1 cellular context compared by ENCODE assay signal in the genomic region with DNA sequence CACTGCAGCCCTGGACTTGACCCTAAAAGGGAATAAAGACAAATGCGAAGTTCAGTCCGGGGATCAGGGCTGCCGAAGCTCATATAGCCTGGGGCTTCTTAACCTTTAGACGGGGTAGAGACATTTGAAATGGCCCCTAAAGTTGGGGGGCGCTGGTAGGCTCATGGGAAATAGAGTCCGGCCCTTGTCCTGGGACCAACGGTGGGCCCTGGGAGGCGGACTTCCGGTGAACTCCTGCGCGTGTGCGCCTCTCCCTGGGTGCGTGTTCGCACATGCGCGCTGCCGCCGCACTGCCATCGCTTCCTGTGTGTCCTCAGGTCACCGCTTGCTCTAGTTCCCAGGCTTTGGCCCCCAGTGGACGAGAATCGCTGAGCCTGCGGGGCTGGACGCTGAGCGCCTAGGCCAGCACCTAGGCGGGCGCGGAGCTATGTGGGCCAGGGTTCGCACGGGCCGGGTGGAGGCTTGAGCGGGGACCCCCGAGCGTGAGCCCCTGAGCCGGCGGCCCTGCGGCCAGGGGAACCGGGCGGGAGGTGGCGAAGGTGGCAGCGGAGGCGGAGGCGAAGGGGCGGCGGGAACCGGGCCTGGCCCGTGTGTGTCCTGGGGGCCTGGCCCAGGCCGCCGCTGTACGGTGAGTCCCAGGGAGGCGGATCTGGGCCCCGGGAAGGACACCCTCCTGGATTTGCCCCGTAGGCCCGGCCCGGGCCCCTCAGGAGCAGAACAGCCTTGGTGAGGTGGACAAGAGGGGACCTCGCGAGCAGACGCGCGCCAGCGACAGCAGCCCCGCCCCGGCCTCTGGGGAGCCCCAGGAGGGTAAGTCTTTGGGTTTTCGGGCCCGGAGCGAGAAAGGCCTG.
A peak's percentile ranks its signal among the peaks of the same experiment; 100 is the strongest.
TF ChIP-seq lines count a peak whose summit lies in the region.

No MANE protein-coding gene starts in this region.

TF ChIP-seq in HepG2, 621 proteins besides CTCF, POLR2A, EP300 and RAD21 (continued from another document and continues in another):
- TF ChIP-seq EZH2 (conservative IDR thresholded peaks at IDR 0.05; ENCODE audit: low read depth, low read length) (no peak), KAT8 (CRISPR knock-in tag; IDR thresholded peaks at IDR 0.05) (peak; percentile 92), HOXA7 (CRISPR knock-in tag; IDR thresholded peaks at IDR 0.05) (no peak), SP1 (IDR thresholded peaks at IDR 0.05) (no peak), SP1 (CRISPR knock-in tag; IDR thresholded peaks at IDR 0.05) (peak; percentile 33; the same call in 1 of the 2 replicates), ZFY (CRISPR knock-in tag; IDR thresholded peaks at IDR 0.05) (peak; percentile 99), ZNF354B (CRISPR knock-in tag; IDR thresholded peaks at IDR 0.05) (no peak), MLLT10 (CRISPR knock-in tag; IDR thresholded peaks at IDR 0.05) (no peak), DNMT1 (CRISPR knock-in tag; IDR thresholded peaks at IDR 0.05) (peak; percentile 66; the same call in 1 of the 2 replicates), ZFP82 (CRISPR knock-in tag; IDR thresholded peaks at IDR 0.05; ENCODE audit: borderline replicate concordance) (no peak), SP4 (CRISPR knock-in tag; IDR thresholded peaks at IDR 0.05) (peak; percentile 59; the same call in 1 of the 2 replicates), ATF7-NPFF (CRISPR knock-in tag; IDR thresholded peaks at IDR 0.05; ENCODE audit: low read depth) (peak; percentile 67), FOXM1 (CRISPR knock-in tag; IDR thresholded peaks at IDR 0.05) (no peak), HNRNPLL (IDR thresholded peaks at IDR 0.05; ENCODE audit: low read depth, low read length, poor library complexity, severe bottlenecking) (peak; percentile 87), ZNF260 (CRISPR knock-in tag; IDR thresholded peaks at IDR 0.05; ENCODE audit: borderline replicate concordance, low read depth) (no peak), ZNF343 (CRISPR knock-in tag; IDR thresholded peaks at IDR 0.05) (no peak), HOXA9 (CRISPR knock-in tag; IDR thresholded peaks at IDR 0.05; ENCODE audit: borderline replicate concordance) (peak; percentile 71; the same call in 1 of the 2 replicates), KDM6A (CRISPR knock-in tag; IDR thresholded peaks at IDR 0.05; ENCODE audit: low read depth) (no peak), ZNF496 (CRISPR knock-in tag; IDR thresholded peaks at IDR 0.05; ENCODE audit: insufficient replicate concordance) (no peak), GABPB1 (CRISPR knock-in tag; IDR thresholded peaks at IDR 0.05) (peak; percentile 96), STAT5B (CRISPR knock-in tag; IDR thresholded peaks at IDR 0.05) (no peak), ZNF367 (CRISPR knock-in tag; IDR thresholded peaks at IDR 0.05; ENCODE audit: borderline replicate concordance) (no peak), ZNF792 (CRISPR knock-in tag; IDR thresholded peaks at IDR 0.05) (no peak), ZNF7 (CRISPR knock-in tag; IDR thresholded peaks at IDR 0.05) (no peak), NFRKB (IDR thresholded peaks at IDR 0.05) (no peak), IKZF1 (IDR thresholded peaks at IDR 0.05) (no peak), MBNL3 (CRISPR knock-in tag; conservative IDR thresholded peaks at IDR 0.05) (no peak), MXI1 (IDR thresholded peaks at IDR 0.05; ENCODE audit: borderline replicate concordance, low read depth, low read length) (peak; percentile 67; the same call in 1 of the 3 replicates), ZSCAN25 (CRISPR knock-in tag; IDR thresholded peaks at IDR 0.05) (peak; percentile 50; the same call in 1 of the 2 replicates), IKZF4 (CRISPR knock-in tag; IDR thresholded peaks at IDR 0.05; ENCODE audit: borderline replicate concordance, low read depth, not compliant biosample characterization) (peak; percentile 35), RCOR2 (CRISPR knock-in tag; IDR thresholded peaks at IDR 0.05) (no peak), MAZ (IDR thresholded peaks at IDR 0.05; ENCODE audit: borderline replicate concordance, low read depth, low read length) (no peak), MAZ (CRISPR knock-in tag; IDR thresholded peaks at IDR 0.05; ENCODE audit: low read depth) (peak; percentile 69; the same call in 1 of the 2 replicates), POLR2G (IDR thresholded peaks at IDR 0.05; ENCODE audit: low read depth, low read length) (peak; percentile 92), ZNF773 (CRISPR knock-in tag; IDR thresholded peaks at IDR 0.05; ENCODE audit: borderline replicate concordance) (no peak), ZFP62 (CRISPR knock-in tag; IDR thresholded peaks at IDR 0.05) (no peak), SMYD3 (CRISPR knock-in tag; IDR thresholded peaks at IDR 0.05) (no peak), SIX1 (CRISPR knock-in tag; IDR thresholded peaks at IDR 0.05; ENCODE audit: borderline replicate concordance) (no peak), FOXJ3 (CRISPR knock-in tag; IDR thresholded peaks at IDR 0.05; ENCODE audit: borderline replicate concordance) (peak; percentile 58; the same call in 1 of the 2 replicates), YY1 (IDR thresholded peaks at IDR 0.05; ENCODE audit: insufficient read depth, insufficient replicate concordance, low read depth, low read length) (peak; percentile 43), ZNF44 (CRISPR knock-in tag; IDR thresholded peaks at IDR 0.05) (0 out of 2 replicates have a peak, but pooled peaks have one; percentile 82)
- TF ChIP-seq, protein P1, sequence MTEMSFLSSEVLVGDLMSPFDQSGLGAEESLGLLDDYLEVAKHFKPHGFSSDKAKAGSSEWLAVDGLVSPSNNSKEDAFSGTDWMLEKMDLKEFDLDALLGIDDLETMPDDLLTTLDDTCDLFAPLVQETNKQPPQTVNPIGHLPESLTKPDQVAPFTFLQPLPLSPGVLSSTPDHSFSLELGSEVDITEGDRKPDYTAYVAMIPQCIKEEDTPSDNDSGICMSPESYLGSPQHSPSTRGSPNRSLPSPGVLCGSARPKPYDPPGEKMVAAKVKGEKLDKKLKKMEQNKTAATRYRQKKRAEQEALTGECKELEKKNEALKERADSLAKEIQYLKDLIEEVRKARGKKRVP (CRISPR knock-in tag; IDR thresholded peaks at IDR 0.05): no peak
- TF ChIP-seq, protein P2, sequence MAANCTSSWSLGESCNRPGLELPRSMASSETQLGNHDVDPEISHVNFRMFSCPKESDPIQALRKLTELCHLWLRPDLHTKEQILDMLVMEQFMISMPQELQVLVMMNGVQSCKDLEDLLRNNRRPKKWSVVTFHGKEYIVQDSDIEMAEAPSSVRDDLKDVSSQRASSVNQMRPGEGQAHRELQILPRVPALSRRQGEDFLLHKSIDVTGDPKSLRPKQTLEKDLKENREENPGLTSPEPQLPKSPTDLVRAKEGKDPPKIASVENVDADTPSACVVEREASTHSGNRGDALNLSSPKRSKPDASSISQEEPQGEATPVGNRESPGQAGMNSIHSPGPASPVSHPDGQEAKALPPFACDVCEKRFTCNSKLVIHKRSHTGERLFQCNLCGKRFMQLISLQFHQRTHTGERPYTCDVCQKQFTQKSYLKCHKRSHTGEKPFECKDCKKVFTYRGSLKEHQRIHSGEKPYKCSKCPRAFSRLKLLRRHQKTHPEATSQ (CRISPR knock-in tag; IDR thresholded peaks at IDR 0.05; ENCODE audit: borderline replicate concordance): no peak
- TF ChIP-seq, protein P3, sequence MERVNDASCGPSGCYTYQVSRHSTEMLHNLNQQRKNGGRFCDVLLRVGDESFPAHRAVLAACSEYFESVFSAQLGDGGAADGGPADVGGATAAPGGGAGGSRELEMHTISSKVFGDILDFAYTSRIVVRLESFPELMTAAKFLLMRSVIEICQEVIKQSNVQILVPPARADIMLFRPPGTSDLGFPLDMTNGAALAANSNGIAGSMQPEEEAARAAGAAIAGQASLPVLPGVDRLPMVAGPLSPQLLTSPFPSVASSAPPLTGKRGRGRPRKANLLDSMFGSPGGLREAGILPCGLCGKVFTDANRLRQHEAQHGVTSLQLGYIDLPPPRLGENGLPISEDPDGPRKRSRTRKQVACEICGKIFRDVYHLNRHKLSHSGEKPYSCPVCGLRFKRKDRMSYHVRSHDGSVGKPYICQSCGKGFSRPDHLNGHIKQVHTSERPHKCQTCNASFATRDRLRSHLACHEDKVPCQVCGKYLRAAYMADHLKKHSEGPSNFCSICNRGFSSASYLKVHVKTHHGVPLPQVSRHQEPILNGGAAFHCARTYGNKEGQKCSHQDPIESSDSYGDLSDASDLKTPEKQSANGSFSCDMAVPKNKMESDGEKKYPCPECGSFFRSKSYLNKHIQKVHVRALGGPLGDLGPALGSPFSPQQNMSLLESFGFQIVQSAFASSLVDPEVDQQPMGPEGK (CRISPR knock-in tag; IDR thresholded peaks at IDR 0.05): peak; percentile 78
- TF ChIP-seq, protein P4, sequence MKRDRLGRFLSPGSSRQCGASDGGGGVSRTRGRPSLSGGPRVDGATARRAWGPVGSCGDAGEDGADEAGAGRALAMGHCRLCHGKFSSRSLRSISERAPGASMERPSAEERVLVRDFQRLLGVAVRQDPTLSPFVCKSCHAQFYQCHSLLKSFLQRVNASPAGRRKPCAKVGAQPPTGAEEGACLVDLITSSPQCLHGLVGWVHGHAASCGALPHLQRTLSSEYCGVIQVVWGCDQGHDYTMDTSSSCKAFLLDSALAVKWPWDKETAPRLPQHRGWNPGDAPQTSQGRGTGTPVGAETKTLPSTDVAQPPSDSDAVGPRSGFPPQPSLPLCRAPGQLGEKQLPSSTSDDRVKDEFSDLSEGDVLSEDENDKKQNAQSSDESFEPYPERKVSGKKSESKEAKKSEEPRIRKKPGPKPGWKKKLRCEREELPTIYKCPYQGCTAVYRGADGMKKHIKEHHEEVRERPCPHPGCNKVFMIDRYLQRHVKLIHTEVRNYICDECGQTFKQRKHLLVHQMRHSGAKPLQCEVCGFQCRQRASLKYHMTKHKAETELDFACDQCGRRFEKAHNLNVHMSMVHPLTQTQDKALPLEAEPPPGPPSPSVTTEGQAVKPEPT (CRISPR knock-in tag; IDR thresholded peaks at IDR 0.05; ENCODE audit: low read depth): no peak
- TF ChIP-seq, protein P5, sequence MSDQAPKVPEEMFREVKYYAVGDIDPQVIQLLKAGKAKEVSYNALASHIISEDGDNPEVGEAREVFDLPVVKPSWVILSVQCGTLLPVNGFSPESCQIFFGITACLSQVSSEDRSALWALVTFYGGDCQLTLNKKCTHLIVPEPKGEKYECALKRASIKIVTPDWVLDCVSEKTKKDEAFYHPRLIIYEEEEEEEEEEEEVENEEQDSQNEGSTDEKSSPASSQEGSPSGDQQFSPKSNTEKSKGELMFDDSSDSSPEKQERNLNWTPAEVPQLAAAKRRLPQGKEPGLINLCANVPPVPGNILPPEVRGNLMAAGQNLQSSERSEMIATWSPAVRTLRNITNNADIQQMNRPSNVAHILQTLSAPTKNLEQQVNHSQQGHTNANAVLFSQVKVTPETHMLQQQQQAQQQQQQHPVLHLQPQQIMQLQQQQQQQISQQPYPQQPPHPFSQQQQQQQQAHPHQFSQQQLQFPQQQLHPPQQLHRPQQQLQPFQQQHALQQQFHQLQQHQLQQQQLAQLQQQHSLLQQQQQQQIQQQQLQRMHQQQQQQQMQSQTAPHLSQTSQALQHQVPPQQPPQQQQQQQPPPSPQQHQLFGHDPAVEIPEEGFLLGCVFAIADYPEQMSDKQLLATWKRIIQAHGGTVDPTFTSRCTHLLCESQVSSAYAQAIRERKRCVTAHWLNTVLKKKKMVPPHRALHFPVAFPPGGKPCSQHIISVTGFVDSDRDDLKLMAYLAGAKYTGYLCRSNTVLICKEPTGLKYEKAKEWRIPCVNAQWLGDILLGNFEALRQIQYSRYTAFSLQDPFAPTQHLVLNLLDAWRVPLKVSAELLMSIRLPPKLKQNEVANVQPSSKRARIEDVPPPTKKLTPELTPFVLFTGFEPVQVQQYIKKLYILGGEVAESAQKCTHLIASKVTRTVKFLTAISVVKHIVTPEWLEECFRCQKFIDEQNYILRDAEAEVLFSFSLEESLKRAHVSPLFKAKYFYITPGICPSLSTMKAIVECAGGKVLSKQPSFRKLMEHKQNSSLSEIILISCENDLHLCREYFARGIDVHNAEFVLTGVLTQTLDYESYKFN (CRISPR knock-in tag; conservative IDR thresholded peaks at IDR 0.05): peak; percentile 43; the same call in 1 of the 2 replicates
- TF ChIP-seq, protein P6, sequence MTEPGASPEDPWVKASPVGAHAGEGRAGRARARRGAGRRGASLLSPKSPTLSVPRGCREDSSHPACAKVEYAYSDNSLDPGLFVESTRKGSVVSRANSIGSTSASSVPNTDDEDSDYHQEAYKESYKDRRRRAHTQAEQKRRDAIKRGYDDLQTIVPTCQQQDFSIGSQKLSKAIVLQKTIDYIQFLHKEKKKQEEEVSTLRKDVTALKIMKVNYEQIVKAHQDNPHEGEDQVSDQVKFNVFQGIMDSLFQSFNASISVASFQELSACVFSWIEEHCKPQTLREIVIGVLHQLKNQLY (CRISPR knock-in tag; IDR thresholded peaks at IDR 0.05): 0 out of 2 replicates have a peak, but pooled peaks have one; percentile 16
- TF ChIP-seq, protein P7, sequence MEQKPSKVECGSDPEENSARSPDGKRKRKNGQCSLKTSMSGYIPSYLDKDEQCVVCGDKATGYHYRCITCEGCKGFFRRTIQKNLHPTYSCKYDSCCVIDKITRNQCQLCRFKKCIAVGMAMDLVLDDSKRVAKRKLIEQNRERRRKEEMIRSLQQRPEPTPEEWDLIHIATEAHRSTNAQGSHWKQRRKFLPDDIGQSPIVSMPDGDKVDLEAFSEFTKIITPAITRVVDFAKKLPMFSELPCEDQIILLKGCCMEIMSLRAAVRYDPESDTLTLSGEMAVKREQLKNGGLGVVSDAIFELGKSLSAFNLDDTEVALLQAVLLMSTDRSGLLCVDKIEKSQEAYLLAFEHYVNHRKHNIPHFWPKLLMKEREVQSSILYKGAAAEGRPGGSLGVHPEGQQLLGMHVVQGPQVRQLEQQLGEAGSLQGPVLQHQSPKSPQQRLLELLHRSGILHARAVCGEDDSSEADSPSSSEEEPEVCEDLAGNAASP (CRISPR knock-in tag; IDR thresholded peaks at IDR 0.05; ENCODE audit: borderline replicate concordance): peak; percentile 99
- TF ChIP-seq, protein P8, sequence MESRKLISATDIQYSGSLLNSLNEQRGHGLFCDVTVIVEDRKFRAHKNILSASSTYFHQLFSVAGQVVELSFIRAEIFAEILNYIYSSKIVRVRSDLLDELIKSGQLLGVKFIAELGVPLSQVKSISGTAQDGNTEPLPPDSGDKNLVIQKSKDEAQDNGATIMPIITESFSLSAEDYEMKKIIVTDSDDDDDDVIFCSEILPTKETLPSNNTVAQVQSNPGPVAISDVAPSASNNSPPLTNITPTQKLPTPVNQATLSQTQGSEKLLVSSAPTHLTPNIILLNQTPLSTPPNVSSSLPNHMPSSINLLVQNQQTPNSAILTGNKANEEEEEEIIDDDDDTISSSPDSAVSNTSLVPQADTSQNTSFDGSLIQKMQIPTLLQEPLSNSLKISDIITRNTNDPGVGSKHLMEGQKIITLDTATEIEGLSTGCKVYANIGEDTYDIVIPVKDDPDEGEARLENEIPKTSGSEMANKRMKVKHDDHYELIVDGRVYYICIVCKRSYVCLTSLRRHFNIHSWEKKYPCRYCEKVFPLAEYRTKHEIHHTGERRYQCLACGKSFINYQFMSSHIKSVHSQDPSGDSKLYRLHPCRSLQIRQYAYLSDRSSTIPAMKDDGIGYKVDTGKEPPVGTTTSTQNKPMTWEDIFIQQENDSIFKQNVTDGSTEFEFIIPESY (CRISPR knock-in tag; IDR thresholded peaks at IDR 0.05): no peak
